In the genomic region with DNA sequence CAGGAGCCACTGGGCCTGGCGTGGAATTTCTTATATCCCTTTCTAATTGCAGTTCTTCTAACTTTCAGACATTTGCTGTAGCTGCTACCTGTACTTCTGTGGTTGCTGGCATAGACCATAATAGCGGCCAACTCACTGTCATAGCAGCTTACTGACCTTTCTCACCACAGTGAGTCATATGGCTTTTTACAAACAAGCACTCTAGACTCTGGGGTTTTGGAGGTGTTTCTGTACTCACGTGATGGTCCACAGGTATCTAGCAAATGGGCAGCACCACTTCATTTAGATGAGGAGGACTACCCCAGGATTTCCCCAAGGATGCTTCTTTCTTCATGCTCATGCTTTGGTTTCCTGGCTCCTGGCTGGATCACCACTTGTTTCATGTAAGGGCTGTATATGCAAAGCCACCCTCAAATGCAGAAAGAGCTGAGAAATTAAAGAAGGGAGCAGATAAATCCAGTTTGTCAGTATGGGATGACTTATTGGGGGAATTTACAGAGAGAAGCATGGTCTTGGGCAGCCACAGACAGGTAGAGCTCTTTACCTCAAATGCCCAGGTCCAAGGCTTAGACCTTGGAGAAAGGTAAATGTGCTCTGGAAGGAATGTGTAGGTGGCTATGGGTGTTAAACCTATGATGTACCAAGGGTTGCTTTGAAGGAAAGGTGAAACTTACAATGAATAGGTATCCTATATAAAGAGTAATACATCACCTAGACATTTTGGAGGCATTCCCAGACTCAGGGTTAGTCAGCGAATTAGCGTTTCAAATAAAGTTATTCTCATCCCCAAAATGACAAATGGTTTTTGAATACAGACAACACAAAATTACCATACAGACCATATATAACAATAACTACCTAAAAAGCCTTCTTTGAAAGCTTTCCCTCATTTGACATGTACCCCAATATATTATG, we compare ENCODE assay signal across 2 cellular contexts.
TF ChIP-seq lines count a peak whose summit lies in the region.

No MANE protein-coding gene starts in this region.

TF ChIP-seq in HCT116, 20 proteins besides CTCF, POLR2A, EP300 and RAD21:
- peak; percentile 60; the same call in 1 of the 2 replicates for TF ChIP-seq CBX3 (IDR thresholded peaks at IDR 0.05; ENCODE audit: low read depth)
- TF ChIP-seq ZFX (IDR thresholded peaks at IDR 0.05): no peak
- peak; percentile 58; the same call in 1 of the 2 replicates for TF ChIP-seq FOSL1 (IDR thresholded peaks at IDR 0.05; ENCODE audit: low read depth)
- peak; percentile 54; the same call in 1 of the 2 replicates for TF ChIP-seq JUND (IDR thresholded peaks at IDR 0.05)
- TF ChIP-seq SP1 (IDR thresholded peaks at IDR 0.05; ENCODE audit: low read depth): peak; percentile 32; the same call in 1 of the 2 replicates

TF ChIP-seq in SK-N-SH, 30 proteins besides CTCF, POLR2A, EP300 and RAD21 (continued from another document):
- TF ChIP-seq MXI1 (IDR thresholded peaks at IDR 0.05; ENCODE audit: low read depth, low read length) (no peak), MEF2A (IDR thresholded peaks at IDR 0.05; ENCODE audit: borderline replicate concordance, low read depth) (no peak), CHD2 (IDR thresholded peaks at IDR 0.05; ENCODE audit: low read length, partially characterized antibody) (no peak), JUND (IDR thresholded peaks at IDR 0.05) (peak; percentile 43), EZH2phosphoT487 (IDR thresholded peaks at IDR 0.05; ENCODE audit: borderline replicate concordance, low read depth) (no peak), RFX5 (IDR thresholded peaks at IDR 0.05; ENCODE audit: low read length) (no peak), RCOR1 (IDR thresholded peaks at IDR 0.05; ENCODE audit: low read length) (no peak), GABPA (IDR thresholded peaks at IDR 0.05; ENCODE audit: low read depth) (no peak), FOXM1 (IDR thresholded peaks at IDR 0.05; ENCODE audit: low read depth) (no peak), TAF1 (IDR thresholded peaks at IDR 0.05; ENCODE audit: borderline replicate concordance, low read depth, low read length) (no peak), FOSL2 (IDR thresholded peaks at IDR 0.05; ENCODE audit: borderline replicate concordance, low read depth) (peak; percentile 70; the same call in 1 of the 2 replicates), YY1 (IDR thresholded peaks at IDR 0.05; ENCODE audit: low read depth) (no peak), SMC3 (IDR thresholded peaks at IDR 0.05; ENCODE audit: low read depth, low read length) (no peak), ELF1 (IDR thresholded peaks at IDR 0.05) (no peak), NFIC (IDR thresholded peaks at IDR 0.05; ENCODE audit: borderline replicate concordance) (peak; percentile 73), RXRA (IDR thresholded peaks at IDR 0.05; ENCODE audit: borderline replicate concordance, low read depth) (no peak), TCF12 (IDR thresholded peaks at IDR 0.05) (peak; percentile 10; the same call in 1 of the 2 replicates), GATA2 (CRISPR knock-in tag; IDR thresholded peaks at IDR 0.05) (no peak)
- TF ChIP-seq, protein P1, sequence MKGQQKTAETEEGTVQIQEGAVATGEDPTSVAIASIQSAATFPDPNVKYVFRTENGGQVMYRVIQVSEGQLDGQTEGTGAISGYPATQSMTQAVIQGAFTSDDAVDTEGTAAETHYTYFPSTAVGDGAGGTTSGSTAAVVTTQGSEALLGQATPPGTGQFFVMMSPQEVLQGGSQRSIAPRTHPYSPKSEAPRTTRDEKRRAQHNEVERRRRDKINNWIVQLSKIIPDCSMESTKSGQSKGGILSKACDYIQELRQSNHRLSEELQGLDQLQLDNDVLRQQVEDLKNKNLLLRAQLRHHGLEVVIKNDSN (IDR thresholded peaks at IDR 0.05; ENCODE audit: borderline replicate concordance, low read depth): no peak
- TF ChIP-seq, protein P2, sequence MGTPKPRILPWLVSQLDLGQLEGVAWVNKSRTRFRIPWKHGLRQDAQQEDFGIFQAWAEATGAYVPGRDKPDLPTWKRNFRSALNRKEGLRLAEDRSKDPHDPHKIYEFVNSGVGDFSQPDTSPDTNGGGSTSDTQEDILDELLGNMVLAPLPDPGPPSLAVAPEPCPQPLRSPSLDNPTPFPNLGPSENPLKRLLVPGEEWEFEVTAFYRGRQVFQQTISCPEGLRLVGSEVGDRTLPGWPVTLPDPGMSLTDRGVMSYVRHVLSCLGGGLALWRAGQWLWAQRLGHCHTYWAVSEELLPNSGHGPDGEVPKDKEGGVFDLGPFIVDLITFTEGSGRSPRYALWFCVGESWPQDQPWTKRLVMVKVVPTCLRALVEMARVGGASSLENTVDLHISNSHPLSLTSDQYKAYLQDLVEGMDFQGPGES (IDR thresholded peaks at IDR 0.05; ENCODE audit: low read depth, low read length): no peak
- TF ChIP-seq, protein P3, sequence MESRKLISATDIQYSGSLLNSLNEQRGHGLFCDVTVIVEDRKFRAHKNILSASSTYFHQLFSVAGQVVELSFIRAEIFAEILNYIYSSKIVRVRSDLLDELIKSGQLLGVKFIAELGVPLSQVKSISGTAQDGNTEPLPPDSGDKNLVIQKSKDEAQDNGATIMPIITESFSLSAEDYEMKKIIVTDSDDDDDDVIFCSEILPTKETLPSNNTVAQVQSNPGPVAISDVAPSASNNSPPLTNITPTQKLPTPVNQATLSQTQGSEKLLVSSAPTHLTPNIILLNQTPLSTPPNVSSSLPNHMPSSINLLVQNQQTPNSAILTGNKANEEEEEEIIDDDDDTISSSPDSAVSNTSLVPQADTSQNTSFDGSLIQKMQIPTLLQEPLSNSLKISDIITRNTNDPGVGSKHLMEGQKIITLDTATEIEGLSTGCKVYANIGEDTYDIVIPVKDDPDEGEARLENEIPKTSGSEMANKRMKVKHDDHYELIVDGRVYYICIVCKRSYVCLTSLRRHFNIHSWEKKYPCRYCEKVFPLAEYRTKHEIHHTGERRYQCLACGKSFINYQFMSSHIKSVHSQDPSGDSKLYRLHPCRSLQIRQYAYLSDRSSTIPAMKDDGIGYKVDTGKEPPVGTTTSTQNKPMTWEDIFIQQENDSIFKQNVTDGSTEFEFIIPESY (IDR thresholded peaks at IDR 0.05; ENCODE audit: borderline replicate concordance, low read depth): no peak
- TF ChIP-seq, protein P4, sequence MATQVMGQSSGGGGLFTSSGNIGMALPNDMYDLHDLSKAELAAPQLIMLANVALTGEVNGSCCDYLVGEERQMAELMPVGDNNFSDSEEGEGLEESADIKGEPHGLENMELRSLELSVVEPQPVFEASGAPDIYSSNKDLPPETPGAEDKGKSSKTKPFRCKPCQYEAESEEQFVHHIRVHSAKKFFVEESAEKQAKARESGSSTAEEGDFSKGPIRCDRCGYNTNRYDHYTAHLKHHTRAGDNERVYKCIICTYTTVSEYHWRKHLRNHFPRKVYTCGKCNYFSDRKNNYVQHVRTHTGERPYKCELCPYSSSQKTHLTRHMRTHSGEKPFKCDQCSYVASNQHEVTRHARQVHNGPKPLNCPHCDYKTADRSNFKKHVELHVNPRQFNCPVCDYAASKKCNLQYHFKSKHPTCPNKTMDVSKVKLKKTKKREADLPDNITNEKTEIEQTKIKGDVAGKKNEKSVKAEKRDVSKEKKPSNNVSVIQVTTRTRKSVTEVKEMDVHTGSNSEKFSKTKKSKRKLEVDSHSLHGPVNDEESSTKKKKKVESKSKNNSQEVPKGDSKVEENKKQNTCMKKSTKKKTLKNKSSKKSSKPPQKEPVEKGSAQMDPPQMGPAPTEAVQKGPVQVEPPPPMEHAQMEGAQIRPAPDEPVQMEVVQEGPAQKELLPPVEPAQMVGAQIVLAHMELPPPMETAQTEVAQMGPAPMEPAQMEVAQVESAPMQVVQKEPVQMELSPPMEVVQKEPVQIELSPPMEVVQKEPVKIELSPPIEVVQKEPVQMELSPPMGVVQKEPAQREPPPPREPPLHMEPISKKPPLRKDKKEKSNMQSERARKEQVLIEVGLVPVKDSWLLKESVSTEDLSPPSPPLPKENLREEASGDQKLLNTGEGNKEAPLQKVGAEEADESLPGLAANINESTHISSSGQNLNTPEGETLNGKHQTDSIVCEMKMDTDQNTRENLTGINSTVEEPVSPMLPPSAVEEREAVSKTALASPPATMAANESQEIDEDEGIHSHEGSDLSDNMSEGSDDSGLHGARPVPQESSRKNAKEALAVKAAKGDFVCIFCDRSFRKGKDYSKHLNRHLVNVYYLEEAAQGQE (IDR thresholded peaks at IDR 0.05; ENCODE audit: low read depth, low read length): no peak
- TF ChIP-seq, protein P5, sequence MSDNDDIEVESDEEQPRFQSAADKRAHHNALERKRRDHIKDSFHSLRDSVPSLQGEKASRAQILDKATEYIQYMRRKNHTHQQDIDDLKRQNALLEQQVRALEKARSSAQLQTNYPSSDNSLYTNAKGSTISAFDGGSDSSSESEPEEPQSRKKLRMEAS (IDR thresholded peaks at IDR 0.05; ENCODE audit: low read depth): no peak
- TF ChIP-seq, protein P6, sequence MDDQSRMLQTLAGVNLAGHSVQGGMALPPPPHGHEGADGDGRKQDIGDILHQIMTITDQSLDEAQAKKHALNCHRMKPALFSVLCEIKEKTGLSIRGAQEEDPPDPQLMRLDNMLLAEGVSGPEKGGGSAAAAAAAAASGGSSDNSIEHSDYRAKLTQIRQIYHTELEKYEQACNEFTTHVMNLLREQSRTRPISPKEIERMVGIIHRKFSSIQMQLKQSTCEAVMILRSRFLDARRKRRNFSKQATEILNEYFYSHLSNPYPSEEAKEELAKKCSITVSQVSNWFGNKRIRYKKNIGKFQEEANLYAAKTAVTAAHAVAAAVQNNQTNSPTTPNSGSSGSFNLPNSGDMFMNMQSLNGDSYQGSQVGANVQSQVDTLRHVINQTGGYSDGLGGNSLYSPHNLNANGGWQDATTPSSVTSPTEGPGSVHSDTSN (IDR thresholded peaks at IDR 0.05): peak; percentile 93
